11 cellular contexts compared by ENCODE assay signal in the genomic region with DNA sequence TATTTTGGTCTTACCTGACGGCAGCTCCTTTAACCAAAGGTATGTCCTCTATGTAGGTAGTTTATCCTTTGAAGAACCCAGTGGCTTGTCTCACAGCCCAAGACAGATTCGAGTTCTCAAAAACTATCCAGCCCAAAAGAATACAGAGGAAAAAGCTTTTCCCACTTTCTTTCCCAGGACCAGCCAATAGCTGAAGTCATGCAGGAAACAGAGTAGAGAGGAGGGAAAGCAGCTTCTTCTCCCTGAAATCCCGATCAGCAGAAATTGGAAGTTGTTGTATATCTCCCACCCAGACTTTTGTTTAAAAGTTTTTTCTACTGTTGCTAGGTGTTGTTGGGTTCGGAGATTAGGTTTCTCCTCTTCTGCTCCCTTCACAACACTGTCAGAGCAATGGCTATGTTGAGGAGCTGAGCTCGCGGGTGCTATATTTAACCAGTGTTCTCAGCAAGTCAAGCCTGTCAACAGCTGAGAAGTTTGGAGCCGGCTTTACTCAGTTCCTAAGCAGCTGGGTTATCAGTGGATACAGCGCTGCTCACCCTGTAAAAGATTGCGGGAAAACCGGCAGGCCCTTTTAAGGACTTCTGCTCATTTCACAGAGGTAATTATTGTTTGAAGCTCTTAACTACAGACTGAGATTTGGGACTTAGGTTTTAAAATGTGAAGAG. TPM values are rescaled to one million over a fixed set of nuclear protein-coding genes. Genes with fewer than 3 reads are reported as not detected.
DNase-seq lines count a peak whose midpoint lies in the region; ATAC-seq and TF ChIP-seq lines count a peak whose summit lies in the region.
"Had no signal": no experiment of that assay in that cellular context is flagged by ENCODE, and none has a peak within 500 bp of the region (broad histone marks: within the 10 kb centered on the region; RNA-seq: fewer than 3 reads in every experiment).

A gene with protein sequence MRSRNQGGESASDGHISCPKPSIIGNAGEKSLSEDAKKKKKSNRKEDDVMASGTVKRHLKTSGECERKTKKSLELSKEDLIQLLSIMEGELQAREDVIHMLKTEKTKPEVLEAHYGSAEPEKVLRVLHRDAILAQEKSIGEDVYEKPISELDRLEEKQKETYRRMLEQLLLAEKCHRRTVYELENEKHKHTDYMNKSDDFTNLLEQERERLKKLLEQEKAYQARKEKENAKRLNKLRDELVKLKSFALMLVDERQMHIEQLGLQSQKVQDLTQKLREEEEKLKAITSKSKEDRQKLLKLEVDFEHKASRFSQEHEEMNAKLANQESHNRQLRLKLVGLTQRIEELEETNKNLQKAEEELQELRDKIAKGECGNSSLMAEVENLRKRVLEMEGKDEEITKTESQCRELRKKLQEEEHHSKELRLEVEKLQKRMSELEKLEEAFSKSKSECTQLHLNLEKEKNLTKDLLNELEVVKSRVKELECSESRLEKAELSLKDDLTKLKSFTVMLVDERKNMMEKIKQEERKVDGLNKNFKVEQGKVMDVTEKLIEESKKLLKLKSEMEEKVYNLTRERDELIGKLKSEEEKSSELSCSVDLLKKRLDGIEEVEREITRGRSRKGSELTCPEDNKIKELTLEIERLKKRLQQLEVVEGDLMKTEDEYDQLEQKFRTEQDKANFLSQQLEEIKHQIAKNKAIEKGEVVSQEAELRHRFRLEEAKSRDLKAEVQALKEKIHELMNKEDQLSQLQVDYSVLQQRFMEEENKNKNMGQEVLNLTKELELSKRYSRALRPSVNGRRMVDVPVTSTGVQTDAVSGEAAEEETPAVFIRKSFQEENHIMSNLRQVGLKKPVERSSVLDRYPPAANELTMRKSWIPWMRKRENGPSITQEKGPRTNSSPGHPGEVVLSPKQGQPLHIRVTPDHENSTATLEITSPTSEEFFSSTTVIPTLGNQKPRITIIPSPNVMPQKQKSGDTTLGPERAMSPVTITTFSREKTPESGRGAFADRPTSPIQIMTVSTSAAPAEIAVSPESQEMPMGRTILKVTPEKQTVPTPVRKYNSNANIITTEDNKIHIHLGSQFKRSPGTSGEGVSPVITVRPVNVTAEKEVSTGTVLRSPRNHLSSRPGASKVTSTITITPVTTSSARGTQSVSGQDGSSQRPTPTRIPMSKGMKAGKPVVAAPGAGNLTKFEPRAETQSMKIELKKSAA (N-terminal part only) (minus strand): TSS at position 401 of the 665 bp plus-strand sequence. CDS start 78,828 bp downstream, outside the sequence.

- 17 to 21% (median 18%) methylated on average over 10 of the region's 10 CpGs for WGBS in adrenal gland, 4 donors
- WGBS in psoas muscle, 3 donors: 3 to 4% (median 4%) methylated on average over 10 of the region's 10 CpGs

- no peak for TF ChIP-seq POLR2A in adrenal gland (IDR thresholded peaks at IDR 0.05)

- intact Hi-C loops in adrenal gland (cut with DNase I): no loop called here
- intact Hi-C loops in left ventricle myocardium inferior (cut with micrococcal nuclease): loop anchor here (10.0 kb wide), 1 partner anchor 69 kb away; no protein-coding TSS in a partner anchor
- intact Hi-C loops in psoas muscle (cut with DNase I): loop anchor here (5.0 kb wide), 2 partner anchors 56 to 116 kb away; no protein-coding TSS in a partner anchor

- H3K27me3 ChIP-seq in adrenal gland: no peaks in the 10 kb centered on the region
- no peaks in the 10 kb centered on the region for H3K27me3 ChIP-seq in left ventricle myocardium inferior (ENCODE audit: low read depth)
- H3K27me3 ChIP-seq in psoas muscle (ENCODE audit: insufficient read depth in 3 of 3, low read length in 2 of 3): no peaks in the 10 kb centered on the region

- H3K4me3 ChIP-seq in adrenal gland (peak within 1 kb of the TSS in 1 of 4 donors; percentile 42), left ventricle myocardium inferior (peak within 1 kb of the TSS; percentile 71), psoas muscle (peak within 1 kb of the TSS; percentile 80)
- H3K4me3 ChIP-seq: HAP-1 had no signal

- no peaks in the 10 kb centered on the region for H3K9me3 ChIP-seq in adrenal gland (replicated peaks in 1 of 3)
- H3K9me3 ChIP-seq in left ventricle myocardium inferior (replicated peaks): no peaks in the 10 kb centered on the region
- no peaks in the 10 kb centered on the region for H3K9me3 ChIP-seq in psoas muscle
- H3K9me3 ChIP-seq: HAP-1 had no signal

- H3K4me1 ChIP-seq in adrenal gland (replicated peaks in 1 of 2) (peaks cover 0 to 4% of the 10 kb centered on the region in 2 donors), left ventricle myocardium inferior (peaks cover 72% of the 10 kb centered on the region), psoas muscle (peaks cover 46% of the 10 kb centered on the region)

- peak; percentile 92 to 98 (median 94) for ATAC-seq in psoas muscle
- no peak for ATAC-seq in GM18520 (IDR thresholded peaks at IDR 0.05; ENCODE audit: unreplicated experiment)
- no peak for ATAC-seq in HG02852 (IDR thresholded peaks at IDR 0.05; ENCODE audit: unreplicated experiment)

- H3K27ac ChIP-seq in adrenal gland: peak within 1 kb of the TSS in 2 of 5 donors; percentile 46 to 55
- H3K27ac ChIP-seq in left ventricle myocardium inferior (replicated peaks): peak within 1 kb of the TSS; percentile 93
- H3K27ac ChIP-seq in psoas muscle: peak within 1 kb of the TSS; percentile 97

- no peak for TF ChIP-seq CTCF in adrenal gland (IDR thresholded peaks at IDR 0.05)
- TF ChIP-seq CTCF in left ventricle myocardium inferior (IDR thresholded peaks at IDR 0.05; ENCODE audit: borderline replicate concordance): no peak
- TF ChIP-seq CTCF in psoas muscle (IDR thresholded peaks at IDR 0.05): no peak

- DNase-seq in ELR (ENCODE audit: low read depth) (peak; percentile 4), adrenal gland (peak in 5 of 7 donors; percentile 15 to 59 (median 30)), left ventricle myocardium inferior (peak; percentile 59), psoas muscle (peak; percentile 43 to 81)
- DNase-seq in activated CD4-positive, alpha-beta T cell treated with anti-CD3 and anti-CD28 coated beads, Interleukin-2, amount 50 U/mL, for 48 hours: no peak
- DNase-seq in activated CD4-positive, alpha-beta T cell treated with anti-CD3 and anti-CD28 coated beads, Interleukin-2, amount 50 U/mL, for 1 hour: no peak
- DNase-seq: DMS79 treated with DMSO at 0.1 percent for 48 hours had no signal

- no peaks in the 10 kb centered on the region for H3K36me3 ChIP-seq in adrenal gland (replicated peaks in 1 of 2)
- H3K36me3 ChIP-seq in left ventricle myocardium inferior: no peaks in the 10 kb centered on the region
- no peaks in the 10 kb centered on the region for H3K36me3 ChIP-seq in psoas muscle (ENCODE audit: insufficient read depth in 1 of 2, low read depth in 1 of 2)
- H3K36me3 ChIP-seq: HAP-1 had no signal

RNA-seq across cellular contexts. Expression of the gene that starts here (rescaled TPM):
- total RNA-seq in adrenal gland (1 to 10 TPM; 1.5 to 3.3 (median 2.5) TPM), left ventricle myocardium inferior (173 TPM), psoas muscle (100 to 1,000 TPM in 1 of 4 donors, 10 to 100 TPM in 3; 71.5 to 129 (median 87.1) TPM)
- polyA plus RNA-seq in adrenal gland (1 to 10 TPM in 2 of 3 donors, under 1 TPM in 1; 0.94 to 2.5 (median 1.9) TPM), psoas muscle (10 to 100 TPM in 2 of 3 donors, 1 to 10 TPM in 1; 2.8 to 32.4 (median 20.1) TPM)
- total RNA-seq: T-helper 2 cell treated with Interferon-gamma antibody and Interleukin-4, amounts not matched to agents 100 ng/mL and 5 ng/mL, for 36 hours had no signal

Comparison
In these comparisons a context has a peak if more than half of its experiments do, and no peak if none do; other contexts are left out.
1. RNA of the gene that starts here (total RNA-seq): 173 TPM in left ventricle myocardium inferior (single experiment) and 71.5 to 129 TPM in psoas muscle; 1.5 to 3.3 TPM in adrenal gland; every median in the first group is over 10 times any median in the second.
2. DNase-seq: peak in ELR (single experiment), adrenal gland (5 of 7), left ventricle myocardium inferior (single experiment) and psoas muscle (2 of 2); none in activated CD4-positive, alpha-beta T cell treated with anti-CD3 and anti-CD28 coated beads, Interleukin-2, amount 50 U/mL, for 48 hours (0 of 2) and activated CD4-positive, alpha-beta T cell treated with anti-CD3 and anti-CD28 coated beads, Interleukin-2, amount 50 U/mL, for 1 hour (single experiment).
3. ATAC-seq: peak in psoas muscle (4 of 4); none in GM18520 (single experiment) and HG02852 (single experiment).
4. intact Hi-C loops: an anchor here in left ventricle myocardium inferior (10.0 kb wide) and psoas muscle (5.0 kb wide); none called in adrenal gland.